Comparison of ENCODE assay signal across 8 cellular contexts in the genomic region with DNA sequence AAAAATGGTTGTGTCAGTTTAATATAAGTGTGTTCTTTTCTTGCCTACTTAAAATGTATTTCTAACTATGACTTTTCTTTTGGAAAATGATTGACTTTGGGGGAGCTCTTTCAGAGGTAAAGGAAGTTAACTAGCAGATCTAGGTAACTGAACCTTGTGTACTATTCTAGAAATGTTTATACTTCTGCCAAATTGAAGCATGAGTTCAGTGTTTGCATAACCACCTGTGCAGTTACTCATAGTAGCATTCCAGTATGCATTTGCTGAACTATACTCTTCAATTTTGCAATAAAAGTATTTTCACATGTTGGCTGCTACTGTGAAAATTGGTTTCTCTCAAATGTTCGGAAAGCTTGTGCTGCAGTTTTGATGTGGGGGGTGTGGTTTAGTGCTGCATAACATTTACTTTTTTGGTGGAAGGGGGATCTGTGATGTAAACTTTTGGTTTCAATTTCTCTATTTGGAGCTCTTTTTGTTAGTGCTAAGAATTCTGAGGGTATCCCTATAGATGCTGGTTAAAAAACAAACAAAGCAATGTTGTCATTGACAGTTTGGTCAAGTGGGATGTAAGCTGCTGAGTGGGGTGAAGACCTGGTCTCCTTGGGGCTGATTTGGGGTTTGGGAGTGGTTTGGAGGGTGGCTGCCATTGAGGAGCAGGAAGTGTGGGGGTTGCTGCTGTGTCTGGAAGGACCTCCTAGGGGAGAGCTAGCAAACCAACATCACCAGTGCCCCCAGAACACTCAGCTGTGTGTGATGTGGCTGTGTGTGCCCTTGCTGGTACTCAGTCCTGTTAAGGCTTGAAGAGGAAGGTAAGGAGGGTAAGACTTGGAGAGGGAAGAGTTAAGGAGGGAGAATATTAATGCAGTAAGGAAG.
A peak's percentile ranks its signal among the peaks of the same experiment; 100 is the strongest.
DNase-seq lines count a peak whose midpoint lies in the region; ATAC-seq and TF ChIP-seq lines count a peak whose summit lies in the region.

No MANE protein-coding gene starts in this region.

- peak; percentile 46 for ATAC-seq in GM19351 (IDR thresholded peaks at IDR 0.05; ENCODE audit: unreplicated experiment)
- ATAC-seq in HG03520 (IDR thresholded peaks at IDR 0.05; ENCODE audit: unreplicated experiment), result peak; percentile 48

- DNase-seq in stimulated activated CD4-positive, alpha-beta T cell treated with anti-CD3 and anti-CD28 coated beads, Interleukin-2, amount 100 ng/mL, for 24 hours, result peak; percentile 20 to 38
- DNase-seq in HFFc6 (no peak), H4 (ENCODE audit: low spot score) (no peak), amygdala (lab: John Stamatoyannopoulos, UW) (no peak), pons (ENCODE audit: low spot score) (no peak)

- H3K36me3 Mint-ChIP-seq in activated naive CD8-positive, alpha-beta T cell, result peaks cover 4% of the 10 kb centered on the region
- no peaks in the 10 kb centered on the region for H3K36me3 Mint-ChIP-seq in HFFc6 (ENCODE audit: low read depth)

- H3K4me1 Mint-ChIP-seq in activated naive CD8-positive, alpha-beta T cell (ENCODE audit: low read depth), result peaks cover 74% of the 10 kb centered on the region
- H3K4me1 Mint-ChIP-seq in HFFc6 (ENCODE audit: low read depth), result peaks cover 32% of the 10 kb centered on the region

- no peaks in the 10 kb centered on the region for H3K27me3 Mint-ChIP-seq in activated naive CD8-positive, alpha-beta T cell
- no peaks in the 10 kb centered on the region; the same call in 1 of the 2 replicates for H3K27me3 Mint-ChIP-seq in HFFc6 (ENCODE audit: insufficient read depth)

- peak overlapping the region; percentile 96 for H3K27ac Mint-ChIP-seq in activated naive CD8-positive, alpha-beta T cell
- H3K27ac Mint-ChIP-seq in HFFc6, result no peak overlapping the region

- H3K9me3 Mint-ChIP-seq in activated naive CD8-positive, alpha-beta T cell (ENCODE audit: low read depth), result peaks cover 10% of the 10 kb centered on the region
- no peaks in the 10 kb centered on the region for H3K9me3 Mint-ChIP-seq in HFFc6

- peak overlapping the region; percentile 87 for H3K4me3 Mint-ChIP-seq in activated naive CD8-positive, alpha-beta T cell
- no peak overlapping the region for H3K4me3 Mint-ChIP-seq in HFFc6

- no peak for TF ChIP-seq CTCF in HFFc6 (IDR thresholded peaks at IDR 0.05)

Comparison
In these comparisons a context has a peak if more than half of its experiments do, and no peak if none do; other contexts are left out.
1. DNase-seq: peak in stimulated activated CD4-positive, alpha-beta T cell treated with anti-CD3 and anti-CD28 coated beads, Interleukin-2, amount 100 ng/mL, for 24 hours (2 of 2); none in HFFc6 (single experiment), H4 (single experiment), amygdala (0 of 56) and pons (single experiment).